In genomic region chr12:105562727-105563072, GRCh38 we compare ENCODE assay signal across 12 cellular contexts.
DNase-seq lines count a peak whose midpoint lies in the region; ATAC-seq, FAIRE-seq and TF ChIP-seq lines count a peak whose summit lies in the region.
"Had no signal": no experiment of that assay in that cellular context is flagged by ENCODE, and none has a peak within 500 bp of the region (broad histone marks: within the 10 kb centered on the region; RNA-seq: fewer than 3 reads in every experiment).

No MANE protein-coding gene starts in this region.

- no peak for TF ChIP-seq POLR2A in breast epithelium (IDR thresholded peaks at IDR 0.05)

- H3K18ac ChIP-seq in trophoblast cell (ENCODE audit: low read length), result no peak overlapping the region

- no peak for FAIRE-seq in bronchial epithelial cell (lab: Jason Lieb, UNC)
- FAIRE-seq: TTC549 had no signal

- H3K23ac ChIP-seq in trophoblast cell (ENCODE audit: low read length), result no peak overlapping the region

- no peak for TF ChIP-seq CTCF in bronchial epithelial cell (IDR thresholded peaks at IDR 0.05; ENCODE audit: insufficient read depth, low read length, severe bottlenecking)
- TF ChIP-seq CTCF in breast epithelium (IDR thresholded peaks at IDR 0.05), result no peak

- peak overlapping the region; percentile 41 for H4K91ac ChIP-seq in trophoblast cell (ENCODE audit: low read depth, low read length)

- H3K4me3 ChIP-seq in bronchial epithelial cell (ENCODE audit: low read depth, low read length) (peak overlapping the region; percentile 32), trophoblast cell (ENCODE audit: low read depth, low read length) (no peak overlapping the region), breast epithelium (no peak overlapping the region)
- H3K4me3 ChIP-seq: testis had no signal

- peak overlapping the region; percentile 28 for H3K4me2 ChIP-seq in trophoblast cell (ENCODE audit: low read length)

- peak overlapping the region; percentile 78 for H2BK12ac ChIP-seq in trophoblast cell (ENCODE audit: low read length)

- intact Hi-C loops in breast epithelium (cut with DNase I; ENCODE audit: low total_unique reads), result no loop called here

- no peaks in the 10 kb centered on the region for H3K79me2 ChIP-seq in trophoblast cell (ENCODE audit: control insufficient read depth, insufficient read depth, low read length, poor library complexity)

- peak overlapping the region; percentile 62 for H2BK120ac ChIP-seq in trophoblast cell (ENCODE audit: insufficient read depth, low read length, poor library complexity)

- no peak overlapping the region for H2AFZ ChIP-seq in trophoblast cell (ENCODE audit: insufficient read depth, low read length, poor library complexity)

- no peak for ATAC-seq in GM21423 (IDR thresholded peaks at IDR 0.05; ENCODE audit: unreplicated experiment)
- ATAC-seq: CD8-positive, alpha-beta T cell had no signal

- DNase-seq in DMS79 (lab: John Stamatoyannopoulos, UW) (peak; percentile 63), NCI-H1436 treated with DMSO at 0.1 percent for 48 hours (lab: John Stamatoyannopoulos, UW) (peak; percentile 73), bronchial epithelial cell (ENCODE audit: low read depth) (peak; percentile 77), trophoblast cell (no peak), superior temporal gyrus (ENCODE audit: extremely low spot score) (no peak), T1000 (lab: John Stamatoyannopoulos, UW) (no peak), breast epithelium (ENCODE audit: low spot score in 2 of 2) (no peak)
- DNase-seq: CD8-positive, alpha-beta T cell; NK-92 treated with Interleukin-12 subunit alpha and Interleukin-12 subunit beta, amount 100 ng/mL, for 24 hours; testis had no signal

- H3K79me1 ChIP-seq in trophoblast cell (ENCODE audit: low read length), result peaks cover 6% of the 10 kb centered on the region

- H3K27me3 ChIP-seq in bronchial epithelial cell (ENCODE audit: control insufficient read depth, insufficient read depth, low read length) (no peaks in the 10 kb centered on the region), trophoblast cell (ENCODE audit: insufficient read depth, low read length) (no peaks in the 10 kb centered on the region), breast epithelium (no peaks in the 10 kb centered on the region)
- H3K27me3 ChIP-seq: testis had no signal

- peak overlapping the region; percentile 71 for H4K8ac ChIP-seq in trophoblast cell (ENCODE audit: low read depth, low read length)

- peak overlapping the region; percentile 63 for H2BK5ac ChIP-seq in trophoblast cell (ENCODE audit: low read depth, low read length, poor library complexity)

- no CpG with 5 or more reads among the region's 7 CpGs for WGBS in trophoblast cell (ENCODE audit: extremely low coverage, insufficient coverage, insufficient read length)

- H3K27ac ChIP-seq in trophoblast cell (ENCODE audit: low read depth, low read length) (peak overlapping the region; percentile 7), breast epithelium (no peak overlapping the region)
- H3K27ac ChIP-seq: testis had no signal

- no peak overlapping the region for H3K9ac ChIP-seq in trophoblast cell (ENCODE audit: low read length)

- H3K9me3 ChIP-seq in trophoblast cell (ENCODE audit: insufficient read depth, low read depth, low read length) (peaks cover 1% of the 10 kb centered on the region), breast epithelium (no peaks in the 10 kb centered on the region)
- H3K9me3 ChIP-seq: testis had no signal

- H3K4ac ChIP-seq in trophoblast cell (ENCODE audit: low read depth, low read length), result no peak overlapping the region

- H3K4me1 ChIP-seq in trophoblast cell (ENCODE audit: control insufficient read depth in 1 of 2, insufficient read depth in 2 of 2, low read length in 2 of 2), result peaks cover 7 to 11% of the 10 kb centered on the region in 2 experiments
- H3K4me1 ChIP-seq in breast epithelium, result no peaks in the 10 kb centered on the region
- H3K4me1 ChIP-seq: testis had no signal

- no peak overlapping the region for H4K12ac ChIP-seq in trophoblast cell (ENCODE audit: low read depth, low read length)

- no peak overlapping the region for H2AK5ac ChIP-seq in trophoblast cell (ENCODE audit: low read length)

- H3K14ac ChIP-seq in trophoblast cell (ENCODE audit: low read length), result peak overlapping the region; percentile 31

- H3K36me3 ChIP-seq in bronchial epithelial cell (ENCODE audit: control insufficient read depth, insufficient read depth, low read length) (no peaks in the 10 kb centered on the region), trophoblast cell (ENCODE audit: control insufficient read depth in 1 of 2, insufficient read depth in 2 of 2, low read length in 2 of 2) (no peaks in the 10 kb centered on the region), breast epithelium (no peaks in the 10 kb centered on the region)

Comparison
In these comparisons a context has a peak if more than half of its experiments do, and no peak if none do; other contexts are left out.
1. DNase-seq: peak in DMS79 (single experiment), NCI-H1436 treated with DMSO at 0.1 percent for 48 hours (single experiment) and bronchial epithelial cell (single experiment); none in trophoblast cell (0 of 2), superior temporal gyrus (single experiment), T1000 (single experiment) and breast epithelium (0 of 2).